1 cellular context compared by ENCODE assay signal in the genomic region with DNA sequence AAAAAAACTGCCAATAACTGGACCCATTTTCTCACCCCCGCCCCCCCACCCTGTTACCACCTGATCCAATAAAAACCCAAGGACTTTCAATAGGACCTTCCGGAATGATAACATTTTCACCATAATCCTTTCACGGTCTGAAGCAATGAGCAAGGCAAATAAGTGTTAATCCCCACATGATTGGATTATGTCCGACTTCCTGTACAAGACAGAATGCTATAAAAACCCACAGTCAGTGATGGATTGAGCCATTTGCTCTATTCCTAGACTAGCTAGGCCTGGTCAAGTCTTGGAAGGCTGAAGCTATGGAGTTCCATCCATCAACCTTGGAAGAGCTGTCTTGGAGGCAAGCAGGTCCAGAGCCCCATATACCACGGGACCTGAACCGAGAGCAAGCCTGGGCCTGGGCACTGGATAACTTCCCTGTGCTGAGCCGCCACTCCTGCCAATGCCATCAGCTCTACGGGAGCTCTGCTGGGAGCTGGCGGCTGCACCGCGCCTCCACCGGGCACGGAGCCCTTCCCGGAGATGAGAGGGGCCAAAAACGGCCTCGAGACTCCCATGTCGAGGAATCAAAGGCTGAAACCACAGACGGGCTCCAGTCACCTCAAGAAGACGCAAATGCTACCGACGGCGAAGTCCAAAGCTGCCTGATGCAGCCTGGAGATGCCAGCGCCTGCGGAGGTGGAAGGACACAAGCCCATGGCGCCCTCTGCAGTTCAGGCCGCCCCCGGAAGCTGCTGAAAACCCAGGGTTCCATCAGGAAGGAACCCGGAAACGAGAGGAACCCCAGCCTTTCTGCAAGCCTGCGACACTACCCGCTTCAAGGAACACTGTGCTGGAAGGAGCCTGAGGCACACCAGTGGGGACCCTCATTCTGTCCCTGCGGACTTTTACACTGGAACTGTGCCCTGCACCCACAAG.
A peak's percentile ranks its signal among the peaks of the same experiment; 100 is the strongest.
TF ChIP-seq lines count a peak whose summit lies in the region.

No MANE protein-coding gene starts in this region.

TF ChIP-seq in SK-N-SH, 30 proteins besides CTCF, POLR2A, EP300 and RAD21 (continued from another document):
- TF ChIP-seq, protein P1, sequence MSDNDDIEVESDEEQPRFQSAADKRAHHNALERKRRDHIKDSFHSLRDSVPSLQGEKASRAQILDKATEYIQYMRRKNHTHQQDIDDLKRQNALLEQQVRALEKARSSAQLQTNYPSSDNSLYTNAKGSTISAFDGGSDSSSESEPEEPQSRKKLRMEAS (IDR thresholded peaks at IDR 0.05; ENCODE audit: low read depth) = no peak
- TF ChIP-seq GABPA (IDR thresholded peaks at IDR 0.05; ENCODE audit: low read depth) = peak; percentile 36; the same call in 1 of the 2 replicates
- TF ChIP-seq TEAD4 (IDR thresholded peaks at IDR 0.05; ENCODE audit: borderline replicate concordance, insufficient read depth) = no peak
- peak; percentile 27; the same call in 1 of the 2 replicates for TF ChIP-seq SMC3 (IDR thresholded peaks at IDR 0.05; ENCODE audit: low read depth, low read length)
- TF ChIP-seq ELF1 (IDR thresholded peaks at IDR 0.05) = peak; percentile 69
- no peak for TF ChIP-seq TAF1 (IDR thresholded peaks at IDR 0.05; ENCODE audit: borderline replicate concordance, low read depth, low read length)
